In genomic region chr3:141406265-141406664, GRCh38 we compare ENCODE assay signal across 10 cellular contexts. TPM values are rescaled to one million over a fixed set of nuclear protein-coding genes. Genes with fewer than 3 reads are reported as not detected.
DNase-seq lines count a peak whose midpoint lies in the region; ATAC-seq and TF ChIP-seq lines count a peak whose summit lies in the region.
"Had no signal": no experiment of that assay in that cellular context is flagged by ENCODE, and none has a peak within 500 bp of the region (broad histone marks: within the 10 kb centered on the region; RNA-seq: fewer than 3 reads in every experiment).

No MANE protein-coding gene starts in this region.

- H3K4me1 Mint-ChIP-seq in CD4-positive, CD25-positive, alpha-beta regulatory T cell, result peaks cover 47 to 84% (median 65%) of the 10 kb centered on the region in 4 donors

- DNase-seq in CD4-positive, CD25-positive, alpha-beta regulatory T cell, result no peak
- DNase-seq in SJSA1 (ENCODE audit: low read depth in 1 of 2, low spot score in 2 of 2) (no peak), esophagus squamous epithelium (lab: John Stamatoyannopoulos, UW) (no peak), sigmoid colon (no peak), activated gamma-delta T cell (lab: John Stamatoyannopoulos, UW) (no peak), NCI-H345 treated with DMSO at 0.1 percent for 48 hours (lab: John Stamatoyannopoulos, UW; ENCODE audit: unreplicated experiment) (no peak)
- DNase-seq: activated naive CD8-positive, alpha-beta T cell treated with anti-CD3 and anti-CD28 coated beads, Interleukin-2, amount 10 ng/mL, durations not matched to agents 7 days and 5 days; NCI-H1417 treated with DMSO at 0.1 percent for 48 hours had no signal

- peaks cover 39% of the 10 kb centered on the region for H3K36me3 ChIP-seq in CD4-positive, CD25-positive, alpha-beta regulatory T cell (ENCODE audit: control insufficient read depth, insufficient read depth, low read length)
- H3K36me3 ChIP-seq in SJSA1, result peaks cover 56% of the 10 kb centered on the region
- H3K36me3 ChIP-seq in esophagus squamous epithelium, result peaks cover 0 to 54% (median 0%) of the 10 kb centered on the region in 3 donors
- H3K36me3 ChIP-seq in sigmoid colon, result peaks cover 5 to 18% (median 12%) of the 10 kb centered on the region in 4 donors

- intact Hi-C loops in esophagus squamous epithelium (cut with DNase I), result no loop called here
- intact Hi-C loops in sigmoid colon (cut with DNase I), result no loop called here

- H3K27me3 Mint-ChIP-seq in CD4-positive, CD25-positive, alpha-beta regulatory T cell, result no peaks in the 10 kb centered on the region
- H3K27me3 Mint-ChIP-seq: activated naive CD8-positive, alpha-beta T cell treated with anti-CD3 and anti-CD28 coated beads, Interleukin-2, amount 10 ng/mL, durations not matched to agents 7 days and 5 days had no signal

- WGBS in esophagus squamous epithelium, 2 donors, result 93 to 97% methylated on average over 2 of the region's 2 CpGs
- 96 to 97% methylated on average over 2 of the region's 2 CpGs for whole genome bisulfite sequencing in sigmoid colon, 2 donors

- peaks cover 81% of the 10 kb centered on the region for H3K4me1 ChIP-seq in CD4-positive, CD25-positive, alpha-beta regulatory T cell (ENCODE audit: control insufficient read depth, insufficient read depth, low read length, poor library complexity, severe bottlenecking)
- peaks cover 67% of the 10 kb centered on the region for H3K4me1 ChIP-seq in SJSA1 (replicated peaks)
- H3K4me1 ChIP-seq in esophagus squamous epithelium, result peaks cover 24 to 92% (median 42%) of the 10 kb centered on the region in 3 donors
- H3K4me1 ChIP-seq in sigmoid colon, result peaks cover 0 to 85% (median 82%) of the 10 kb centered on the region in 4 donors

- peaks cover 0 to 2% (median 0%) of the 10 kb centered on the region in 7 donors for H3K9me3 Mint-ChIP-seq in CD4-positive, CD25-positive, alpha-beta regulatory T cell
- H3K9me3 Mint-ChIP-seq: activated naive CD8-positive, alpha-beta T cell treated with anti-CD3 and anti-CD28 coated beads, Interleukin-2, amount 10 ng/mL, durations not matched to agents 7 days and 5 days had no signal

- H3K4me3 Mint-ChIP-seq in CD4-positive, CD25-positive, alpha-beta regulatory T cell, result peak overlapping the region; percentile 34 to 97 (median 58)
- H3K4me3 Mint-ChIP-seq: activated naive CD8-positive, alpha-beta T cell treated with anti-CD3 and anti-CD28 coated beads, Interleukin-2, amount 10 ng/mL, durations not matched to agents 7 days and 5 days had no signal

- TF ChIP-seq POLR2A in esophagus squamous epithelium (IDR thresholded peaks at IDR 0.05) (no peak), sigmoid colon (IDR thresholded peaks at IDR 0.05) (no peak)

- H3K4me3 ChIP-seq in CD4-positive, CD25-positive, alpha-beta regulatory T cell (ENCODE audit: low read depth, low read length), result peak overlapping the region; percentile 22
- H3K4me3 ChIP-seq in SJSA1 (no peak overlapping the region), esophagus squamous epithelium (no peak overlapping the region), sigmoid colon (no peak overlapping the region)

- peaks cover 43% of the 10 kb centered on the region for H3K36me3 Mint-ChIP-seq in CD4-positive, CD25-positive, alpha-beta regulatory T cell

- no peak for TF ChIP-seq EP300 in sigmoid colon (IDR thresholded peaks at IDR 0.05)

- H3K9me3 ChIP-seq in CD4-positive, CD25-positive, alpha-beta regulatory T cell (ENCODE audit: control insufficient read depth in 2 of 2, low read length in 2 of 2), result no peaks in the 10 kb centered on the region
- H3K9me3 ChIP-seq in SJSA1 (replicated peaks), result no peaks in the 10 kb centered on the region
- no peaks in the 10 kb centered on the region for H3K9me3 ChIP-seq in esophagus squamous epithelium
- H3K9me3 ChIP-seq in sigmoid colon, result no peaks in the 10 kb centered on the region

- no peak for ATAC-seq in CD4-positive, CD25-positive, alpha-beta regulatory T cell (ENCODE audit: low read depth in 2 of 2)
- ATAC-seq in HG03175 (IDR thresholded peaks at IDR 0.05; ENCODE audit: unreplicated experiment), result no peak
- no peak for ATAC-seq in HG02970 (IDR thresholded peaks at IDR 0.05; ENCODE audit: low FRiP score, unreplicated experiment)

- H3K27ac Mint-ChIP-seq in CD4-positive, CD25-positive, alpha-beta regulatory T cell, result peak overlapping the region; percentile 68 to 87 (median 87)
- H3K27ac Mint-ChIP-seq: activated naive CD8-positive, alpha-beta T cell treated with anti-CD3 and anti-CD28 coated beads, Interleukin-2, amount 10 ng/mL, durations not matched to agents 7 days and 5 days had no signal

- TF ChIP-seq CTCF in esophagus squamous epithelium (IDR thresholded peaks at IDR 0.05), result no peak
- no peak for TF ChIP-seq CTCF in sigmoid colon (IDR thresholded peaks at IDR 0.05)

- no peaks in the 10 kb centered on the region for H3K27me3 ChIP-seq in CD4-positive, CD25-positive, alpha-beta regulatory T cell (ENCODE audit: control insufficient read depth, insufficient read depth, low read length)
- H3K27me3 ChIP-seq in SJSA1 (replicated peaks) (no peaks in the 10 kb centered on the region), esophagus squamous epithelium (no peaks in the 10 kb centered on the region), sigmoid colon (no peaks in the 10 kb centered on the region)

- H3K27ac ChIP-seq in CD4-positive, CD25-positive, alpha-beta regulatory T cell (ENCODE audit: insufficient read depth, low read length, poor library complexity, severe bottlenecking), result peak overlapping the region; percentile 35
- H3K27ac ChIP-seq in SJSA1, result peak overlapping the region; percentile 87
- H3K27ac ChIP-seq in esophagus squamous epithelium, result peak overlapping the region; percentile 15 to 97 (median 82)
- peak overlapping the region; percentile 97 to 98 (median 98) for H3K27ac ChIP-seq in sigmoid colon

RNA-seq across cellular contexts. Expression of gene ZBTB38, which starts 38.0 kb away (rescaled TPM):
- total RNA-seq in CD4-positive, CD25-positive, alpha-beta regulatory T cell, result 75.7 TPM
- polyA plus RNA-seq in CD4-positive, CD25-positive, alpha-beta regulatory T cell, result 100 to 1,000 TPM in 2 of 4 donors, 10 to 100 TPM in 2; 65.0 to 148 (median 116) TPM
- total RNA-seq in SJSA1 (2014; rRNA removed; shearing (Covaris generic)), result 52.1 and 75.7 TPM in 2 replicates
- 10 to 100 TPM; 15.6 to 54.4 (median 33.1) TPM for total RNA-seq in esophagus squamous epithelium
- 100 to 1,000 TPM; 150 to 178 (median 155) TPM for total RNA-seq in sigmoid colon
- 10 to 100 TPM; 16.8 to 23.1 (median 19.9) TPM for polyA plus RNA-seq in sigmoid colon

Comparison
In these comparisons a context has a peak if more than half of its experiments do, and no peak if none do; other contexts are left out.
1. H3K27ac ChIP-seq: peak in every context shown above with its lines; median percentile 98 in sigmoid colon; 87 in SJSA1; 82 in esophagus squamous epithelium; 35 in CD4-positive, CD25-positive, alpha-beta regulatory T cell.